In the genomic region with DNA sequence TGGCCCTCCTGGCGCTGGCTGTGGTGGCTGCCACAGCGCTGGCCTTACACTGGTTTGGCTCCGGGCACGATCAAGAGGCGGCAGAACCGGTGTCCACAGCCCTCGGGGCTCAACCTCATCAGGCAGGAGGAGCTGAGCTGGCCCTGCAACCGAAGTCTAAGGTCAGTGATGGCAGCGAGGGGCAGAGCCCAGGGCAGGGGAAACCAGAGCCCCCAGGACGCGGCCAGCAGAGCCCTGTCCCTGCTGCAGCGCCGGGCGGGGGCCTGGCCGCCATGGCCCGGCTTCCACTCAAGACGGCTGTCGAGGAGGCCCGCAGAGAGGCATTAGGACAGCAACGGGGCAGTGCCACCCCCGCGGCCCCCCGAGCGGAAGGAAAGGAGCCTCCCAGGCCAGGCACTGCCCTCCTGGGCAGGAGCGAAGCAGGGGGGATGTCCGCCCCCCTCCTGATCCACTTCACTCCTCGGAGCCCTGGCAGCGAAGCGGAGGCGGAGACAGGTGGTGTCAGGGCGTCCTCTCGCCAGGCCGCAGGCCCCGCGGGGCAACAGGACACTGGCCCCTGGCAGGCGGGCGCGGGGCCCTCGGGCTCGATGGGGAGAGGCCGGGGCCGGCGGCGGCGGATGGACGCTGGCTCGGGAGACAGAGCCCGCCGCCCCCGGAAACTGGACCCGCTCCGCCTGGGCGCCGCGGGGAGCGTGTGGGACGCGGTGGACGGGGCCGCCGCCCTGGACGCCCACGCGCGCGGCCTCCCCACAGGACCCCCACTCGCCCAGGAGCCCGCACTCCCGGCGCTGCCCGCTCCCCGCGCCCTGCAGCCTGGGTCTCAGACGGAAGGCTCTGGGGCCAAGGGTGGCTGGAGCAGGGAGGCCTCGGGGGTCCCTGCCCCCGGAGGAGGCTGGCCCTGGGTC, we compare ENCODE assay signal across 1 cellular context.
TF ChIP-seq lines count a peak whose summit lies in the region.

No MANE protein-coding gene starts in this region.

TF ChIP-seq in H1, 55 proteins besides CTCF, POLR2A, EP300 and RAD21:
- TF ChIP-seq, protein P1, sequence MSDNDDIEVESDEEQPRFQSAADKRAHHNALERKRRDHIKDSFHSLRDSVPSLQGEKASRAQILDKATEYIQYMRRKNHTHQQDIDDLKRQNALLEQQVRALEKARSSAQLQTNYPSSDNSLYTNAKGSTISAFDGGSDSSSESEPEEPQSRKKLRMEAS (IDR thresholded peaks at IDR 0.05), result no peak
- TF ChIP-seq GABPA (IDR thresholded peaks at IDR 0.05; ENCODE audit: borderline replicate concordance, insufficient read depth, low read length), result peak; percentile 19; the same call in 1 of the 2 replicates
